Comparison of ENCODE assay signal across 8 cellular contexts in genomic region chr2:24972315-24972958, GRCh38. TPM values are rescaled to one million over a fixed set of nuclear protein-coding genes. Genes with fewer than 3 reads are reported as not detected.
DNase-seq lines count a peak whose midpoint lies in the region; ATAC-seq, FAIRE-seq and TF ChIP-seq lines count a peak whose summit lies in the region.

No MANE protein-coding gene starts in this region.

- no peak for TF ChIP-seq EP300 in A549 (IDR thresholded peaks at IDR 0.05)
- no peak for TF ChIP-seq EP300 in upper lobe of left lung (IDR thresholded peaks at IDR 0.05)

- H2AFZ ChIP-seq in neural progenitor cell (replicated peaks) = peak overlapping the region; percentile 86

- peaks cover 7% of the 10 kb centered on the region for H3F3A ChIP-seq in neural progenitor cell (ENCODE audit: low read depth)

- TF ChIP-seq CTCF in A549 (IDR thresholded peaks at IDR 0.05) (no peak), fibroblast of villous mesenchyme (IDR thresholded peaks at IDR 0.05; ENCODE audit: insufficient read depth, low read depth, low read length) (no peak), neural progenitor cell (IDR thresholded peaks at IDR 0.05) (no peak), upper lobe of left lung (IDR thresholded peaks at IDR 0.05) (no peak)

- ATAC-seq in A549 (peak in 1 of 2 experiments; percentile 11; a peak in 1 of 6 replicates), GM18907 (IDR thresholded peaks at IDR 0.05; ENCODE audit: unreplicated experiment) (peak; percentile 2), upper lobe of left lung (ENCODE audit: low FRiP score in 2 of 2) (peak in 1 of 2 donors; percentile 18)

- H3K4me3 Mint-ChIP-seq in activated T-helper 1 cell treated with anti-CD3 and anti-CD28 coated beads, Interleukin-12 subunit alpha, Interleukin-12 subunit beta, Interleukin-2, Interleukin-4 antibody, amounts not matched to agents 30 ng/mL and 10 ng/mL and 1 ng/mL, durations not matched to agents 14 hours and 24 hours and 36 hours = peak overlapping the region; percentile 96
- H3K4me3 Mint-ChIP-seq in neural progenitor cell = peak overlapping the region; percentile 97

- CTCF ChIA-PET in A549 (lab: Yijun Ruan, JAX) = interaction anchor here (0.7 to 8.0 kb wide), 7 partner anchors 15 to 224 kb away, joined by 3 to 375 read pairs (median 7); partner anchors contain the start of gene POMC

- H3K36me3 Mint-ChIP-seq in activated T-helper 1 cell treated with anti-CD3 and anti-CD28 coated beads, Interleukin-12 subunit alpha, Interleukin-12 subunit beta, Interleukin-2, Interleukin-4 antibody, amounts not matched to agents 30 ng/mL and 10 ng/mL and 1 ng/mL, durations not matched to agents 14 hours and 24 hours and 36 hours (ENCODE audit: low read depth) = peaks cover 3% of the 10 kb centered on the region
- peaks cover 2% of the 10 kb centered on the region for H3K36me3 Mint-ChIP-seq in neural progenitor cell

- 3% methylated on average over 19 of the region's 19 CpGs for WGBS in A549 (ENCODE audit: missing lambda C conversion rate)
- 0% methylated on average over 19 of the region's 19 CpGs for whole genome bisulfite sequencing in upper lobe of left lung, 2 donors

- DNase-seq in A549 (ENCODE audit: low read depth in 1 of 2, low spot score in 1 of 2) (peak; percentile 46 to 49), NOMO-1 treated with DMSO at 0.1 percent for 48 hours (lab: John Stamatoyannopoulos, UW; ENCODE audit: unreplicated experiment) (peak; percentile 62), fibroblast of villous mesenchyme (ENCODE audit: low read depth) (peak; percentile 58), neural progenitor cell (ENCODE audit: low spot score) (peak; percentile 36), upper lobe of left lung (peak in 1 of 2 donors; percentile 48), amniotic stem cell (lab: John Stamatoyannopoulos, UW) (no peak)
- DNase-seq in activated T-helper 1 cell treated with anti-CD3 and anti-CD28 coated beads, Interleukin-12 subunit alpha, Interleukin-12 subunit beta, Interleukin-2, Interleukin-4 antibody, amounts not matched to agents 30 ng/mL and 10 ng/mL and 1 ng/mL, durations not matched to agents 14 hours and 24 hours and 36 hours (ENCODE audit: low spot score) = peak; percentile 41

- TF ChIP-seq POLR2A in A549 (IDR thresholded peaks at IDR 0.05; ENCODE audit: low read length) (no peak), upper lobe of left lung (IDR thresholded peaks at IDR 0.05) (no peak)

- H3K9me3 Mint-ChIP-seq in activated T-helper 1 cell treated with anti-CD3 and anti-CD28 coated beads, Interleukin-12 subunit alpha, Interleukin-12 subunit beta, Interleukin-2, Interleukin-4 antibody, amounts not matched to agents 30 ng/mL and 10 ng/mL and 1 ng/mL, durations not matched to agents 14 hours and 24 hours and 36 hours = no peaks in the 10 kb centered on the region
- no peaks in the 10 kb centered on the region for H3K9me3 Mint-ChIP-seq in neural progenitor cell

- peaks cover 31% of the 10 kb centered on the region for H3K79me2 ChIP-seq in neural progenitor cell (ENCODE audit: low read depth)

- peak overlapping the region; percentile 93 to 98 for H3K27ac ChIP-seq in A549
- peak overlapping the region; percentile 71 for H3K27ac ChIP-seq in neural progenitor cell
- peak overlapping the region; percentile 97 to 99 (median 98) for H3K27ac ChIP-seq in upper lobe of left lung

- H3K9me3 ChIP-seq in A549 (no peaks in the 10 kb centered on the region), neural progenitor cell (ENCODE audit: low read depth) (no peaks in the 10 kb centered on the region), upper lobe of left lung (no peaks in the 10 kb centered on the region)

- H3K4me2 ChIP-seq in A549 (peak overlapping the region; percentile 64), neural progenitor cell (peak overlapping the region; percentile 76)

- H3K27me3 Mint-ChIP-seq in activated T-helper 1 cell treated with anti-CD3 and anti-CD28 coated beads, Interleukin-12 subunit alpha, Interleukin-12 subunit beta, Interleukin-2, Interleukin-4 antibody, amounts not matched to agents 30 ng/mL and 10 ng/mL and 1 ng/mL, durations not matched to agents 14 hours and 24 hours and 36 hours (ENCODE audit: insufficient read depth) = no peaks in the 10 kb centered on the region
- H3K27me3 Mint-ChIP-seq in neural progenitor cell (ENCODE audit: insufficient read depth, low read depth) = peaks cover 3% of the 10 kb centered on the region

- POLR2A ChIA-PET in A549 (lab: Yijun Ruan, JAX) = interaction anchor here (0.5 to 1.8 kb wide), 5 partner anchors 41 to 157 kb away, joined by 3 to 12 read pairs (median 3); partner anchors contain the start of gene EFR3B

- H3K27me3 ChIP-seq in neural progenitor cell (no peaks in the 10 kb centered on the region), upper lobe of left lung (no peaks in the 10 kb centered on the region)

- FAIRE-seq in A549 (lab: Jason Lieb, UNC) = peak; percentile 13

- TF ChIP-seq RAD21 in A549 (conservative IDR thresholded peaks at IDR 0.05 in 1 of 2, IDR thresholded peaks at IDR 0.05 in 1 of 2) = no peak

- H3K9ac ChIP-seq in neural progenitor cell = peak overlapping the region; percentile 73

- peaks cover 11% of the 10 kb centered on the region; the same call in 2 of the 3 replicates for H3K4me1 ChIP-seq in A549
- H3K4me1 ChIP-seq in neural progenitor cell = peaks cover 4% of the 10 kb centered on the region
- peaks cover 0 to 9% (median 5%) of the 10 kb centered on the region in 4 donors for H3K4me1 ChIP-seq in upper lobe of left lung

- peaks cover 19% of the 10 kb centered on the region for H3K4me1 Mint-ChIP-seq in activated T-helper 1 cell treated with anti-CD3 and anti-CD28 coated beads, Interleukin-12 subunit alpha, Interleukin-12 subunit beta, Interleukin-2, Interleukin-4 antibody, amounts not matched to agents 30 ng/mL and 10 ng/mL and 1 ng/mL, durations not matched to agents 14 hours and 24 hours and 36 hours (ENCODE audit: low read depth)
- peaks cover 7% of the 10 kb centered on the region for H3K4me1 Mint-ChIP-seq in neural progenitor cell

- intact Hi-C loops in activated T-helper 1 cell treated with anti-CD3 and anti-CD28 coated beads, Interleukin-12 subunit alpha, Interleukin-12 subunit beta, Interleukin-2, Interleukin-4 antibody, amounts not matched to agents 30 ng/mL and 10 ng/mL and 1 ng/mL, durations not matched to agents 14 hours and 24 hours and 36 hours (cut with micrococcal nuclease) = loop anchor here (1.0 to 10.0 kb wide), 8 partner anchors 53 to 1046 kb away; partner anchors contain the start of genes ASXL2, ATAD2B and EFR3B

- peaks cover 5% of the 10 kb centered on the region for H4K20me1 ChIP-seq in neural progenitor cell (ENCODE audit: low read depth)

- H3K36me3 ChIP-seq in neural progenitor cell = no peaks in the 10 kb centered on the region
- no peaks in the 10 kb centered on the region for H3K36me3 ChIP-seq in upper lobe of left lung

- peak overlapping the region; percentile 100 for H3K27ac Mint-ChIP-seq in activated T-helper 1 cell treated with anti-CD3 and anti-CD28 coated beads, Interleukin-12 subunit alpha, Interleukin-12 subunit beta, Interleukin-2, Interleukin-4 antibody, amounts not matched to agents 30 ng/mL and 10 ng/mL and 1 ng/mL, durations not matched to agents 14 hours and 24 hours and 36 hours
- peak overlapping the region; percentile 100 for H3K27ac Mint-ChIP-seq in neural progenitor cell

- H3K4me3 ChIP-seq in A549 (peak overlapping the region; percentile 94), fibroblast of villous mesenchyme (ENCODE audit: low read depth, low read length) (peak overlapping the region; percentile 80), neural progenitor cell (peak overlapping the region; percentile 88), upper lobe of left lung (peak overlapping the region; percentile 62 to 79 (median 73))

TF ChIP-seq in A549, 52 proteins besides CTCF, POLR2A, EP300 and RAD21 (continues in another document):
- TF ChIP-seq JUN (IDR thresholded peaks at IDR 0.05) = no peak; a peak in 1 of 5 replicates
- TF ChIP-seq FOSB (CRISPR knock-in tag; IDR thresholded peaks at IDR 0.05) = 0 out of 2 replicates have a peak, but pooled peaks have one; percentile 22
- TF ChIP-seq HES2 (IDR thresholded peaks at IDR 0.05) = no peak
- TF ChIP-seq NFE2L2 (conservative IDR thresholded peaks at IDR 0.05; ENCODE audit: low read length) = no peak
- no peak for TF ChIP-seq CBX8 (IDR thresholded peaks at IDR 0.05)
- TF ChIP-seq RARB (CRISPR knock-in tag; IDR thresholded peaks at IDR 0.05) = no peak
- peak; percentile 76; the same call in 1 of the 2 replicates for TF ChIP-seq HOXA7 (CRISPR knock-in tag; IDR thresholded peaks at IDR 0.05)
- TF ChIP-seq CBX2 (IDR thresholded peaks at IDR 0.05; ENCODE audit: borderline replicate concordance, low read depth) = no peak
- no peak for TF ChIP-seq FOXS1 (CRISPR knock-in tag; IDR thresholded peaks at IDR 0.05)

RNA-seq across cellular contexts. Expression of gene DNAJC27, which starts 0.7 kb away (rescaled TPM):
- polyA plus RNA-seq in A549 (2011; rRNA removed) (5.2 and 7.8 TPM in 2 replicates), A549 (2017; fragmentation: RNase III; extraction: RNeasy Plus Mini Kit Qiagen cat#74134 plus additional on column Dnase treatment) (2.3 to 3.0 TPM (median 2.6 TPM) in 3 replicates)
- polyA plus RNA-seq in A549 (2012; cell fraction: cytosol; rRNA removed) = 1.2 TPM in 2 replicates
- 1.4 and 2.2 TPM in 2 replicates for polyA plus RNA-seq in A549 (2012; cell fraction: nucleus; rRNA removed)
- polyA minus RNA-seq in A549 (2011; rRNA and poly(A)+ RNA removed) = 3.6 and 4.2 TPM in 2 replicates
- total RNA-seq in activated T-helper 1 cell treated with anti-CD3 and anti-CD28 coated beads, Interleukin-12 subunit alpha, Interleukin-12 subunit beta, Interleukin-2, Interleukin-4 antibody, amounts not matched to agents 30 ng/mL and 10 ng/mL and 1 ng/mL, durations not matched to agents 14 hours and 24 hours and 36 hours = 6.3 and 7.0 TPM in 2 replicates
- total RNA-seq in fibroblast of villous mesenchyme (5.2 TPM in 2 replicates), neural progenitor cell (ENCODE audit: low replicate concordance) (11.0 and 19.1 TPM in 2 replicates), upper lobe of left lung (10 to 100 TPM in 2 of 6 donors, 1 to 10 TPM in 4; 4.4 to 16.8 (median 7.7) TPM)

RNA-seq across cellular contexts. Expression of gene ADCY3, which starts 52.4 kb away (rescaled TPM):
- 37.4 and 52.5 TPM in 2 replicates for polyA plus RNA-seq in A549 (2011; rRNA removed)
- polyA plus RNA-seq in A549 (2012; cell fraction: cytosol; rRNA removed) = 104 and 117 TPM in 2 replicates
- 190 and 252 TPM in 2 replicates for polyA plus RNA-seq in A549 (2012; cell fraction: nucleus; rRNA removed)
- polyA plus RNA-seq in A549 (2017; fragmentation: RNase III; extraction: RNeasy Plus Mini Kit Qiagen cat#74134 plus additional on column Dnase treatment) = 58.5 to 65.4 TPM (median 58.8 TPM) in 3 replicates
- polyA minus RNA-seq in A549 (2011; rRNA and poly(A)+ RNA removed) = 117 and 124 TPM in 2 replicates
- total RNA-seq in activated T-helper 1 cell treated with anti-CD3 and anti-CD28 coated beads, Interleukin-12 subunit alpha, Interleukin-12 subunit beta, Interleukin-2, Interleukin-4 antibody, amounts not matched to agents 30 ng/mL and 10 ng/mL and 1 ng/mL, durations not matched to agents 14 hours and 24 hours and 36 hours = 101 and 108 TPM in 2 replicates
- total RNA-seq in fibroblast of villous mesenchyme = 39.0 and 43.2 TPM in 2 replicates
- 25.3 and 28.9 TPM in 2 replicates for total RNA-seq in neural progenitor cell (ENCODE audit: low replicate concordance)
- total RNA-seq in upper lobe of left lung = 10 to 100 TPM; 17.5 to 83.5 (median 36.5) TPM
